ENCODE assay signal across 8 cellular contexts in genomic region chr14:67694791-67695393, GRCh38. TPM values are rescaled to one million over a fixed set of nuclear protein-coding genes. Genes with fewer than 3 reads are reported as not detected.
A peak's percentile ranks its signal among the peaks of the same experiment; 100 is the strongest.
DNase-seq lines count a peak whose midpoint lies in the region; ATAC-seq and TF ChIP-seq lines count a peak whose summit lies in the region.

No MANE protein-coding gene starts in this region.

- intact Hi-C loops in IMR-90 (cut with micrococcal nuclease) (no loop called here), natural killer cell (cut with micrococcal nuclease) (loop anchor here (1.0 to 2.0 kb wide), 2 partner anchors 21 to 76 kb away; partner anchors contain the start of genes ARG2 and VTI1B)

- TF ChIP-seq CTCF in IMR-90 (conservative IDR thresholded peaks at IDR 0.05; ENCODE audit: low read depth, low read length): no peak
- TF ChIP-seq CTCF in natural killer cell (IDR thresholded peaks at IDR 0.05): no peak

- peak overlapping the region; percentile 31 for H3K27ac ChIP-seq in IMR-90 (ENCODE audit: insufficient read depth, low read length)

- H3K4me2 ChIP-seq in IMR-90 (ENCODE audit: low read depth, low read length): peak overlapping the region; percentile 76

- peaks cover 24 to 47% of the 10 kb centered on the region in 2 experiments for H3K79me1 ChIP-seq in IMR-90 (ENCODE audit: low read depth in 1 of 2, low read length in 2 of 2)

- no peak overlapping the region for H4K5ac ChIP-seq in IMR-90 (ENCODE audit: low read depth, low read length)

- H2AFZ ChIP-seq in IMR-90 (replicated peaks; ENCODE audit: low read length, poor library complexity): peak overlapping the region; percentile 90

- H3K4me1 ChIP-seq in IMR-90 (ENCODE audit: control insufficient read depth, insufficient read depth, low read length): peaks cover 4% of the 10 kb centered on the region

- H3K27ac Mint-ChIP-seq in natural killer cell: peak overlapping the region; percentile 94 to 99
- H3K27ac Mint-ChIP-seq in stimulated activated naive CD8-positive, alpha-beta T cell treated with anti-CD3 and anti-CD28 coated beads, Interleukin-15, Interleukin-2, amounts not matched to agents 100 ng/mL and 50 ng/mL, for 24 hours: peak overlapping the region; percentile 99

- BruUV-seq in IMR-90 (replicated peaks; lab: Mats Ljungman, UMichigan): no TSS peak

- peaks cover 26% of the 10 kb centered on the region for H3K4me1 Mint-ChIP-seq in activated T-cell treated with anti-CD3 and anti-CD28 coated beads, Interleukin-2, amount 50 U/mL, for 4 hours (ENCODE audit: low read depth)
- H3K4me1 Mint-ChIP-seq in natural killer cell: peaks cover 16 to 18% of the 10 kb centered on the region in 2 donors
- H3K4me1 Mint-ChIP-seq in stimulated activated naive CD8-positive, alpha-beta T cell treated with anti-CD3 and anti-CD28 coated beads, Interleukin-15, Interleukin-2, amounts not matched to agents 100 ng/mL and 50 ng/mL, for 24 hours (ENCODE audit: low read depth): peaks cover 25% of the 10 kb centered on the region

- H3K14ac ChIP-seq in IMR-90 (replicated peaks; ENCODE audit: low read depth, low read length): peak overlapping the region; percentile 81

- H2AK9ac ChIP-seq in IMR-90 (replicated peaks; ENCODE audit: low read depth, low read length, poor library complexity): peak overlapping the region; percentile 80

- peaks cover 19% of the 10 kb centered on the region for H3K36me3 ChIP-seq in IMR-90 (ENCODE audit: control insufficient read depth, insufficient read depth, low read length)

- 0% methylated on average over 15 of the region's 21 CpGs; no CpG with 5 or more reads in 1 of the 2 experiments for WGBS in IMR-90 (ENCODE audit: extremely low coverage in 2 of 2, insufficient read length in 1 of 2), 2 experiments

- CTCF ChIA-PET in IMR-90 (lab: Yijun Ruan, JAX): interaction anchor here (1.0 to 2.5 kb wide), 1 partner anchor 9 kb away, joined by 7 to 9 read pairs; no protein-coding TSS in a partner anchor

- no peak overlapping the region for H3K18ac ChIP-seq in IMR-90 (ENCODE audit: low read depth, low read length)

- ATAC-seq in GM21529 (IDR thresholded peaks at IDR 0.05; ENCODE audit: unreplicated experiment): peak; percentile 86
- ATAC-seq in IMR-90 (ENCODE audit: low read depth): peak; percentile 80
- peak; percentile 85 to 86 for ATAC-seq in activated T-cell treated with anti-CD3 and anti-CD28 coated beads, Interleukin-2, amount 50 U/mL, for 4 hours
- peak; percentile 78 to 82 (median 79) for ATAC-seq in natural killer cell

- H3K9me3 ChIP-seq in IMR-90 (ENCODE audit: control insufficient read depth, insufficient read depth, low read length): no peaks in the 10 kb centered on the region

- H3K27me3 Mint-ChIP-seq in activated T-cell treated with anti-CD3 and anti-CD28 coated beads, Interleukin-2, amount 50 U/mL, for 4 hours (ENCODE audit: low read depth): no peaks in the 10 kb centered on the region
- no peaks in the 10 kb centered on the region for H3K27me3 Mint-ChIP-seq in natural killer cell (ENCODE audit: low read depth in 2 of 2)
- H3K27me3 Mint-ChIP-seq in stimulated activated naive CD8-positive, alpha-beta T cell treated with anti-CD3 and anti-CD28 coated beads, Interleukin-15, Interleukin-2, amounts not matched to agents 100 ng/mL and 50 ng/mL, for 24 hours: no peaks in the 10 kb centered on the region

- TF ChIP-seq RAD21 in IMR-90 (IDR thresholded peaks at IDR 0.05; ENCODE audit: low read length): no peak

- H2BK15ac ChIP-seq in IMR-90 (ENCODE audit: low read depth, low read length): no peak overlapping the region

- H4K8ac ChIP-seq in IMR-90 (ENCODE audit: low read depth in 2 of 2, low read length in 2 of 2): peak overlapping the region; percentile 10 to 66; a peak in 3 of 4 replicates

- dilution Hi-C loops in IMR-90 (cut with HindIII; ENCODE audit: low sequenced_read_pairs, unreplicated experiment): no loop called here

- peak overlapping the region; percentile 48; the same call in 1 of the 2 replicates for H3K56ac ChIP-seq in IMR-90 (ENCODE audit: extremely low read depth, insufficient read depth, low read length)

- H2BK120ac ChIP-seq in IMR-90 (ENCODE audit: low read depth, low read length): peak overlapping the region; percentile 33; the same call in 1 of the 2 replicates

- peak overlapping the region; percentile 55 for H2BK5ac ChIP-seq in IMR-90 (ENCODE audit: low read depth, low read length, poor library complexity, severe bottlenecking)

- POLR2A ChIA-PET in IMR-90 (lab: Charles Lee; ENCODE audit: unreplicated experiment): interaction anchor here (0.5 kb wide), 1 partner anchor 82 kb away, joined by 4 read pairs; no protein-coding TSS in a partner anchor

- H3K9me3 Mint-ChIP-seq in activated T-cell treated with anti-CD3 and anti-CD28 coated beads, Interleukin-2, amount 50 U/mL, for 4 hours: no peaks in the 10 kb centered on the region
- no peaks in the 10 kb centered on the region for H3K9me3 Mint-ChIP-seq in natural killer cell
- no peaks in the 10 kb centered on the region for H3K9me3 Mint-ChIP-seq in stimulated activated naive CD8-positive, alpha-beta T cell treated with anti-CD3 and anti-CD28 coated beads, Interleukin-15, Interleukin-2, amounts not matched to agents 100 ng/mL and 50 ng/mL, for 24 hours

- peak overlapping the region; percentile 59 for H4K91ac ChIP-seq in IMR-90 (ENCODE audit: insufficient read depth, low read depth, low read length)

- peak overlapping the region; percentile 97 for H3K4me3 Mint-ChIP-seq in activated T-cell treated with anti-CD3 and anti-CD28 coated beads, Interleukin-2, amount 50 U/mL, for 4 hours
- H3K4me3 Mint-ChIP-seq in natural killer cell: peak overlapping the region; percentile 96
- peak overlapping the region; percentile 96 for H3K4me3 Mint-ChIP-seq in stimulated activated naive CD8-positive, alpha-beta T cell treated with anti-CD3 and anti-CD28 coated beads, Interleukin-15, Interleukin-2, amounts not matched to agents 100 ng/mL and 50 ng/mL, for 24 hours

- H4K20me1 ChIP-seq in IMR-90 (ENCODE audit: insufficient read depth, low read length): peaks cover 16% of the 10 kb centered on the region; the same call in 1 of the 2 replicates

- peaks cover 7% of the 10 kb centered on the region for H3K9me1 ChIP-seq in IMR-90 (ENCODE audit: insufficient read depth, low read length)

- peak overlapping the region; percentile 84 for H2AK5ac ChIP-seq in IMR-90 (ENCODE audit: low read depth, low read length)

- in situ Hi-C loops in IMR-90 (cut with MboI; ENCODE audit: low sequenced_read_pairs): no loop called here

- peak; percentile 74 for DNase-seq in DMS153 treated with DMSO at 0.1 percent for 48 hours (lab: John Stamatoyannopoulos, UW; ENCODE audit: unreplicated experiment)
- DNase-seq in IMR-90: peak; percentile 95
- DNase-seq in OCI-M2 (lab: John Stamatoyannopoulos, UW; ENCODE audit: unreplicated experiment): peak; percentile 63
- peak; percentile 51 for DNase-seq in activated T-cell treated with anti-CD3 and anti-CD28 coated beads, Interleukin-2, amount 50 U/mL, for 4 hours
- DNase-seq in fibroblast of gingiva (ENCODE audit: low read depth): peak; percentile 87
- peak; percentile 52 for DNase-seq in natural killer cell

- peak overlapping the region; percentile 84 for H3K23ac ChIP-seq in IMR-90 (ENCODE audit: low read depth, low read length)

- no peak overlapping the region; the same call in 1 of the 2 replicates for H2BK20ac ChIP-seq in IMR-90 (ENCODE audit: low read depth, low read length)

- peaks cover 21% of the 10 kb centered on the region for H3K36me3 Mint-ChIP-seq in activated T-cell treated with anti-CD3 and anti-CD28 coated beads, Interleukin-2, amount 50 U/mL, for 4 hours (ENCODE audit: insufficient read depth)
- H3K36me3 Mint-ChIP-seq in natural killer cell: peaks cover 13% of the 10 kb centered on the region
- H3K36me3 Mint-ChIP-seq in stimulated activated naive CD8-positive, alpha-beta T cell treated with anti-CD3 and anti-CD28 coated beads, Interleukin-15, Interleukin-2, amounts not matched to agents 100 ng/mL and 50 ng/mL, for 24 hours (ENCODE audit: low read depth): peaks cover 32% of the 10 kb centered on the region

- H3K4ac ChIP-seq in IMR-90 (ENCODE audit: low read depth, low read length): peak overlapping the region; percentile 86

- H3K27me3 ChIP-seq in IMR-90 (ENCODE audit: control insufficient read depth, insufficient read depth, low read length): no peaks in the 10 kb centered on the region

- H3K9ac ChIP-seq in IMR-90 (ENCODE audit: low read depth, low read length): peak overlapping the region; percentile 61

- TF ChIP-seq POLR2A in IMR-90 (IDR thresholded peaks at IDR 0.05; ENCODE audit: low read depth, low read length): no peak; the same call in 1 of the 2 replicates

- H3K4me3 ChIP-seq in IMR-90 (ENCODE audit: insufficient read depth, low read depth, low read length): peak overlapping the region; percentile 75

TF ChIP-seq in IMR-90, 13 proteins besides CTCF, POLR2A, EP300 and RAD21 (continues in another document):
- TF ChIP-seq NFE2L2 (IDR thresholded peaks at IDR 0.05; ENCODE audit: low read depth, low read length) (no peak), MXI1 (IDR thresholded peaks at IDR 0.05; ENCODE audit: borderline replicate concordance, low read depth, low read length) (peak; percentile 21; the same call in 1 of the 2 replicates), RFX5 (IDR thresholded peaks at IDR 0.05; ENCODE audit: low read depth, low read length) (no peak), SMC3 (IDR thresholded peaks at IDR 0.05; ENCODE audit: low read depth, low read length) (no peak)

RNA-seq across cellular contexts. Expression of gene RDH11, which starts 0.7 kb away (rescaled TPM):
- total RNA-seq in IMR-90 (2012; rRNA removed) (109 and 149 TPM in 2 replicates), natural killer cell (10 to 100 TPM; 26.5 to 37.4 (median 33.6) TPM)
- polyA plus RNA-seq in IMR-90 (2012; rRNA removed): 71.6 and 77.3 TPM in 2 replicates
- polyA plus RNA-seq in IMR-90 (2012; cell fraction: cytosol; rRNA removed): 28.1 and 28.9 TPM in 2 replicates
- polyA plus RNA-seq in IMR-90 (2012; cell fraction: nucleus; rRNA removed; ENCODE audit: low replicate concordance): 35.8 and 94.3 TPM in 2 replicates
- total RNA-seq in activated T-cell treated with anti-CD3 and anti-CD28 coated beads, Interleukin-2, amount 50 U/mL, for 4 hours: 10 to 100 TPM; 37.9 to 43.3 (median 42.5) TPM

RNA-seq across cellular contexts. Expression of gene RDH12, which starts 6.8 kb away (rescaled TPM):
- not detected in 2 replicates for total RNA-seq in IMR-90 (2012; rRNA removed)
- polyA plus RNA-seq in IMR-90 (2012; rRNA removed): not detected in 2 replicates
- polyA plus RNA-seq in IMR-90 (2012; cell fraction: cytosol; rRNA removed): not detected in 2 replicates
- polyA plus RNA-seq in IMR-90 (2012; cell fraction: nucleus; rRNA removed; ENCODE audit: low replicate concordance): not detected in 2 replicates
- total RNA-seq in activated T-cell treated with anti-CD3 and anti-CD28 coated beads, Interleukin-2, amount 50 U/mL, for 4 hours: under 1 TPM in 1 of 3 donors, not detected in 2; 0.15 TPM
- not detected for total RNA-seq in natural killer cell

RNA-seq across cellular contexts. Expression of gene VTI1B, which starts 20.5 kb away (rescaled TPM):
- 69.7 and 90.2 TPM in 2 replicates for total RNA-seq in IMR-90 (2012; rRNA removed)
- 61.8 and 65.8 TPM in 2 replicates for polyA plus RNA-seq in IMR-90 (2012; rRNA removed)
- polyA plus RNA-seq in IMR-90 (2012; cell fraction: cytosol; rRNA removed): 19.1 and 25.2 TPM in 2 replicates
- polyA plus RNA-seq in IMR-90 (2012; cell fraction: nucleus; rRNA removed; ENCODE audit: low replicate concordance): 6.0 and 30.5 TPM in 2 replicates
- total RNA-seq in activated T-cell treated with anti-CD3 and anti-CD28 coated beads, Interleukin-2, amount 50 U/mL, for 4 hours: 10 to 100 TPM; 79.2 to 86.8 (median 80.1) TPM
- total RNA-seq in natural killer cell: 10 to 100 TPM; 47.5 to 77.1 (median 57.9) TPM

Comparison
In these comparisons a context has a peak if more than half of its experiments do, and no peak if none do; other contexts are left out.
1. Peak in every context shown above with its lines: DNase-seq, ATAC-seq, H3K4me3 ChIP-seq and H3K27ac ChIP-seq.